ENCODE assay signal across 8 cellular contexts in the genomic region with DNA sequence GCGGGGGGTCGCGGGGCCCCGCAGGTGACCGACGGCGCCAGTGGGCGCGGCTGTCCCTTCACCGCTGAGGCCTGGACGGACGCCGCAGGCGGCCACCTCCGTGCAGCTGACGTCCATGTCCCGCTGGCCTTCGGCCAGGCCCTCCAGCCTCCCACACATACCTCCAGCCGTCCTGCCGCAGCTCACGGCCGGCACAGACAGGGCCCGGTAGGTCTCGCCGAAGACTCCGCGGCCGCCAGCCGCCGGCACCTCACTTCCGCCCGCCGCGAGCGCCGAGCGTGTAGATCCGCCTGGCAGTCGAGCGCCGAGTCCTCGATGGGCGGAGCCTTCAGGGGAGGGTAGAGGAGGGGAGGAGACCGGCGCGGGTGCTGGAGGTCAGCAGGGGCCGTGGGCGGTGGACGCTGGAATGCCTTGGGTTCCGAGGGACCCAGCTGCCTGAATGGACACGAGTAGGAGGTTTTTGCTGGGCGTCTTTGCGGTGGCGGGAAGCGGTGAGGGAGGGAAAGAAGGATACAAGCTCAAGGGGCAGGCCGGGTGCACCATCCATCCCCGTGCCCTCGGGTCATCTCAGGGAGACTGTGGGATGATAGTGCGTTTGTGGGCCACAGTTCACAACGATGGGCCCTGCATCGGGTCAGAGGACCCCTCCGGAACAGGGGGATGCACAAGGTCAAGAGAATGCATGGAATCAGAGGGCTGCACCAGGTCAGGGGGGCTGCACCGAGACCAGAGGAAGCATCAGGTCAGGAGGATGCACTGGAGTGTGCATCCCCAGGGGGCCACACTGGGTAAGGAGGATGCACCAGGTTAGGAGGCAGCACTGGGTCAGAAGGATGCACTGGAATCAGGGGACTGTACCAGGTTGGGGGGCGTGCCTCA. TPM values are rescaled to one million over a fixed set of nuclear protein-coding genes. Genes with fewer than 3 reads are reported as not detected.
DNase-seq lines count a peak whose midpoint lies in the region; ATAC-seq lines count a peak whose summit lies in the region.

A gene with protein sequence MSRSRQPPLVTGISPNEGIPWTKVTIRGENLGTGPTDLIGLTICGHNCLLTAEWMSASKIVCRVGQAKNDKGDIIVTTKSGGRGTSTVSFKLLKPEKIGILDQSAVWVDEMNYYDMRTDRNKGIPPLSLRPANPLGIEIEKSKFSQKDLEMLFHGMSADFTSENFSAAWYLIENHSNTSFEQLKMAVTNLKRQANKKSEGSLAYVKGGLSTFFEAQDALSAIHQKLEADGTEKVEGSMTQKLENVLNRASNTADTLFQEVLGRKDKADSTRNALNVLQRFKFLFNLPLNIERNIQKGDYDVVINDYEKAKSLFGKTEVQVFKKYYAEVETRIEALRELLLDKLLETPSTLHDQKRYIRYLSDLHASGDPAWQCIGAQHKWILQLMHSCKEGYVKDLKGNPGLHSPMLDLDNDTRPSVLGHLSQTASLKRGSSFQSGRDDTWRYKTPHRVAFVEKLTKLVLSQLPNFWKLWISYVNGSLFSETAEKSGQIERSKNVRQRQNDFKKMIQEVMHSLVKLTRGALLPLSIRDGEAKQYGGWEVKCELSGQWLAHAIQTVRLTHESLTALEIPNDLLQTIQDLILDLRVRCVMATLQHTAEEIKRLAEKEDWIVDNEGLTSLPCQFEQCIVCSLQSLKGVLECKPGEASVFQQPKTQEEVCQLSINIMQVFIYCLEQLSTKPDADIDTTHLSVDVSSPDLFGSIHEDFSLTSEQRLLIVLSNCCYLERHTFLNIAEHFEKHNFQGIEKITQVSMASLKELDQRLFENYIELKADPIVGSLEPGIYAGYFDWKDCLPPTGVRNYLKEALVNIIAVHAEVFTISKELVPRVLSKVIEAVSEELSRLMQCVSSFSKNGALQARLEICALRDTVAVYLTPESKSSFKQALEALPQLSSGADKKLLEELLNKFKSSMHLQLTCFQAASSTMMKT (minus strand): TSS at position 282 of the 879 bp plus-strand sequence. CDS start 55,321 bp downstream, outside the sequence.

- ATAC-seq in GM18909 (IDR thresholded peaks at IDR 0.05; ENCODE audit: poor library complexity, unreplicated experiment) = peak; percentile 92
- peak; percentile 85 for ATAC-seq in HG03139 (IDR thresholded peaks at IDR 0.05; ENCODE audit: unreplicated experiment)
- ATAC-seq in left lobe of liver = peak; percentile 97

- DNase-seq in AML-193 (lab: John Stamatoyannopoulos, UW) (peak; percentile 86 to 89), NCI-H510A (lab: John Stamatoyannopoulos, UW) (peak; percentile 52), dedifferentiated amniotic fluid mesenchymal stem cell (ENCODE audit: extremely low spot score) (peak; percentile 71), left lobe of liver (ENCODE audit: low spot score) (peak; percentile 87)
- DNase-seq in activated CD4-positive, alpha-beta T cell treated with anti-CD3 and anti-CD28 coated beads, Interleukin-2, amount 10 ng/mL, durations not matched to agents 7 days and 5 days = peak; percentile 87
- DNase-seq in stimulated activated CD4-positive, alpha-beta T cell treated with anti-CD3 and anti-CD28 coated beads, Interleukin-2, amount 100 ng/mL, for 24 hours = peak; percentile 86 to 88

- peaks cover 30% of the 10 kb centered on the region for H3K4me1 Mint-ChIP-seq in activated CD4-positive, alpha-beta T cell treated with anti-CD3 and anti-CD28 coated beads, Interleukin-2, amount 10 ng/mL, durations not matched to agents 7 days and 5 days

- no peaks in the 10 kb centered on the region for H3K9me3 Mint-ChIP-seq in activated CD4-positive, alpha-beta T cell treated with anti-CD3 and anti-CD28 coated beads, Interleukin-2, amount 10 ng/mL, durations not matched to agents 7 days and 5 days

- H3K36me3 Mint-ChIP-seq in activated CD4-positive, alpha-beta T cell treated with anti-CD3 and anti-CD28 coated beads, Interleukin-2, amount 10 ng/mL, durations not matched to agents 7 days and 5 days (ENCODE audit: low read depth) = peaks cover 9% of the 10 kb centered on the region

- peak within 1 kb of the TSS; percentile 95 for H3K4me3 Mint-ChIP-seq in activated CD4-positive, alpha-beta T cell treated with anti-CD3 and anti-CD28 coated beads, Interleukin-2, amount 10 ng/mL, durations not matched to agents 7 days and 5 days

- peak within 1 kb of the TSS; percentile 89 for H3K27ac Mint-ChIP-seq in activated CD4-positive, alpha-beta T cell treated with anti-CD3 and anti-CD28 coated beads, Interleukin-2, amount 10 ng/mL, durations not matched to agents 7 days and 5 days

- H3K27me3 Mint-ChIP-seq in activated CD4-positive, alpha-beta T cell treated with anti-CD3 and anti-CD28 coated beads, Interleukin-2, amount 10 ng/mL, durations not matched to agents 7 days and 5 days = no peaks in the 10 kb centered on the region

- CTCF ChIA-PET in activated CD4-positive, alpha-beta T cell treated with anti-CD3 and anti-CD28 coated beads, Interleukin-2, amount 10 ng/mL, durations not matched to agents 7 days and 5 days (lab: Charles Lee) = interaction anchor here (0.5 to 3.8 kb wide), 7 partner anchors 10 to 134 kb away, joined by 3 to 16 read pairs (median 5); no protein-coding TSS in a partner anchor

- POLR2A ChIA-PET in activated CD4-positive, alpha-beta T cell treated with anti-CD3 and anti-CD28 coated beads, Interleukin-2, amount 10 ng/mL, durations not matched to agents 7 days and 5 days (lab: Charles Lee) = interaction anchor here (0.5 to 1.2 kb wide), 3 partner anchors 9 to 304 kb away, joined by 3 read pairs; a partner anchor contains a TSS

RNA-seq across cellular contexts. Expression of the gene that starts here (rescaled TPM):
- 10 to 100 TPM; 42.7 to 43.6 TPM for total RNA-seq in activated CD4-positive, alpha-beta T cell treated with anti-CD3 and anti-CD28 coated beads, Interleukin-2, amount 10 ng/mL, durations not matched to agents 7 days and 5 days
- total RNA-seq in left lobe of liver = 7.5 TPM

Comparison
In these comparisons a context has a peak if more than half of its experiments do, and no peak if none do; other contexts are left out.
1. Peak in every context shown above with its lines: DNase-seq and ATAC-seq.